8 cellular contexts compared by ENCODE assay signal in the genomic region with DNA sequence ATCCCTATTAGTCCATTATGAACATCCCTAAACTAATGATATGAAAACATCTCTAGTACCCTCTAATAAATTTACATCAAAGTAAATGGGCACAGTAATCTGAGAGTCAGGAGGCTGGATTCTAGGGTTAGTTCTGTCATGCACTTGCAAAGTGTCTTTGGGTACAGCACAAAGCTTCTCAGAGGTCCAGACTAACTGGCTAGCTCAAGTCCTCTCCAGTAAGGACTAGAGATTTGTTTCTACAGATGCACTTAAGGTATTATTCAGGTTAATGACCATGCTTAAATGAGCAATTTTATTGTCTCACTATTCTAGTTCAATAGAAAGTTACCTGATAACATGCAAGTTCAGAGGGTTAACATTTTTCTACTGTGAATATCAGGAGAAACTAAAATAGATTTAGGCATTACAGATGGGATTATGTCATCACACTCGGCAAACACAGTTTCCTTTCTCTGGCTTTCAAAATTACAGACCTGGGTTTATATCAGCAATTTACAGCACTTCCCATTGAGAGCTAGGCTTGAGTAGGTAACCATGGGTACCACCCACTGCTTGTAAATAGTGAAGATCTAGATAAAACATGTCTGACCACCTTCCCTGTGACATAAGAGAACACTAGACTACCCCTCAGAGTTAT.
A peak's percentile ranks its signal among the peaks of the same experiment; 100 is the strongest.
DNase-seq lines count a peak whose midpoint lies in the region; ATAC-seq, FAIRE-seq and TF ChIP-seq lines count a peak whose summit lies in the region.

No MANE protein-coding gene starts in this region.

- H3K36me3 Mint-ChIP-seq in CD8-positive, alpha-beta T cell: peaks cover 13% of the 10 kb centered on the region

- no peaks in the 10 kb centered on the region for H3K27me3 ChIP-seq in CD8-positive, alpha-beta T cell (ENCODE audit: insufficient read depth, low read length)

- peak; percentile 87 for ATAC-seq in CD8-positive, alpha-beta T cell
- no peak for ATAC-seq in GM19452 (IDR thresholded peaks at IDR 0.05; ENCODE audit: unreplicated experiment)

- H3K4me1 ChIP-seq in CD8-positive, alpha-beta T cell (ENCODE audit: insufficient read depth, low read length): peaks cover 56% of the 10 kb centered on the region
- peaks cover 5% of the 10 kb centered on the region for H3K4me1 ChIP-seq in HEK293 (ENCODE audit: control insufficient read depth, insufficient read depth, low read length)

- TF ChIP-seq CTCF in CD8-positive, alpha-beta T cell (IDR thresholded peaks at IDR 0.05): no peak
- TF ChIP-seq CTCF in HEK293 (tag by site-specific recombination; IDR thresholded peaks at IDR 0.05): no peak
- TF ChIP-seq CTCF in fibroblast of pulmonary artery (IDR thresholded peaks at IDR 0.05; ENCODE audit: low read length, missing control alignments): no peak

- intact Hi-C loops in CD8-positive, alpha-beta T cell (cut with DNase I, micrococcal nuclease): loop anchor here in 1 of 2 experiments (2.0 kb wide), 1 partner anchor 52 kb away; no protein-coding TSS in a partner anchor
- intact Hi-C loops in posterior vena cava (cut with DNase I): no loop called here

- H3K27ac Mint-ChIP-seq in CD8-positive, alpha-beta T cell: peak overlapping the region; percentile 81

- H3K27ac ChIP-seq in CD8-positive, alpha-beta T cell (ENCODE audit: low read depth, low read length): peak overlapping the region; percentile 63
- 0 out of 2 replicates have a peak overlapping the region, but pooled peaks have one; percentile 7 for H3K27ac ChIP-seq in HEK293 (ENCODE audit: extremely low read depth, low read depth, low read length)

- POLR2A ChIA-PET in CD8-positive, alpha-beta T cell (lab: Charles Lee): no interaction called here
- POLR2A ChIA-PET in HEK293 (lab: Yijun Ruan, JAX): no interaction called here

- no peaks in the 10 kb centered on the region for H3K27me3 Mint-ChIP-seq in CD8-positive, alpha-beta T cell (ENCODE audit: low read depth)

- H3K9me3 Mint-ChIP-seq in CD8-positive, alpha-beta T cell: no peaks in the 10 kb centered on the region

- H3K4me3 Mint-ChIP-seq in CD8-positive, alpha-beta T cell: peak overlapping the region; percentile 26

- H3K9me3 ChIP-seq in CD8-positive, alpha-beta T cell (ENCODE audit: low read length): no peaks in the 10 kb centered on the region
- no peaks in the 10 kb centered on the region for H3K9me3 ChIP-seq in HEK293 (ENCODE audit: control insufficient read depth, insufficient read depth, low read depth, low read length)

- no peaks in the 10 kb centered on the region for H3K36me3 ChIP-seq in CD8-positive, alpha-beta T cell (ENCODE audit: insufficient read depth, low read length)
- no peaks in the 10 kb centered on the region for H3K36me3 ChIP-seq in HEK293 (ENCODE audit: control insufficient read depth in 2 of 2, insufficient read depth in 1 of 2, low read length in 2 of 2)

- FAIRE-seq in RCC 7860 (lab: Jason Lieb, UNC): no peak

- peak overlapping the region; percentile 18 for H3K4me3 ChIP-seq in CD8-positive, alpha-beta T cell (ENCODE audit: low read depth, low read length)
- H3K4me3 ChIP-seq in HEK293 (ENCODE audit: low read depth, low read length) (no peak overlapping the region), fibroblast of pulmonary artery (replicated peaks; ENCODE audit: low read depth, low read length) (no peak overlapping the region)

- H3K4me1 Mint-ChIP-seq in CD8-positive, alpha-beta T cell (ENCODE audit: low read depth): peaks cover 59% of the 10 kb centered on the region

- peak in 3 of 7 experiments; percentile 27 to 63 (median 42) for DNase-seq in CD8-positive, alpha-beta T cell
- peak; percentile 20 for DNase-seq in RCC 7860 (ENCODE audit: low spot score)
- DNase-seq in fibroblast of pulmonary artery (ENCODE audit: low read depth): peak; percentile 61
- no peak for DNase-seq in retina
- no peak for DNase-seq in posterior vena cava (ENCODE audit: low spot score)
- DNase-seq in GOT3 (lab: John Stamatoyannopoulos, UW): no peak

- CTCF ChIA-PET in CD8-positive, alpha-beta T cell (lab: Charles Lee): no interaction called here
- CTCF ChIA-PET in HEK293 (lab: Yijun Ruan, JAX): interaction anchor here (0.7 kb wide), 1 partner anchor 274 kb away, joined by 3 read pairs; no protein-coding TSS in a partner anchor

TF ChIP-seq in HEK293, 187 proteins besides CTCF, POLR2A, EP300 and RAD21 (continues in another document):
- TF ChIP-seq, protein P1, sequence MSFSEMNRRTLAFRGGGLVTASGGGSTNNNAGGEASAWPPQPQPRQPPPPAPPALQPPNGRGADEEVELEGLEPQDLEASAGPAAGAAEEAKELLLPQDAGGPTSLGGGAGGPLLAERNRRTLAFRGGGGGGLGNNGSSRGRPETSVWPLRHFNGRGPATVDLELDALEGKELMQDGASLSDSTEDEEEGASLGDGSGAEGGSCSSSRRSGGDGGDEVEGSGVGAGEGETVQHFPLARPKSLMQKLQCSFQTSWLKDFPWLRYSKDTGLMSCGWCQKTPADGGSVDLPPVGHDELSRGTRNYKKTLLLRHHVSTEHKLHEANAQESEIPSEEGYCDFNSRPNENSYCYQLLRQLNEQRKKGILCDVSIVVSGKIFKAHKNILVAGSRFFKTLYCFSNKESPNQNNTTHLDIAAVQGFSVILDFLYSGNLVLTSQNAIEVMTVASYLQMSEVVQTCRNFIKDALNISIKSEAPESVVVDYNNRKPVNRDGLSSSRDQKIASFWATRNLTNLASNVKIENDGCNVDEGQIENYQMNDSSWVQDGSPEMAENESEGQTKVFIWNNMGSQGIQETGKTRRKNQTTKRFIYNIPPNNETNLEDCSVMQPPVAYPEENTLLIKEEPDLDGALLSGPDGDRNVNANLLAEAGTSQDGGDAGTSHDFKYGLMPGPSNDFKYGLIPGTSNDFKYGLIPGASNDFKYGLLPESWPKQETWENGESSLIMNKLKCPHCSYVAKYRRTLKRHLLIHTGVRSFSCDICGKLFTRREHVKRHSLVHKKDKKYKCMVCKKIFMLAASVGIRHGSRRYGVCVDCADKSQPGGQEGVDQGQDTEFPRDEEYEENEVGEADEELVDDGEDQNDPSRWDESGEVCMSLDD (tag by site-specific recombination; IDR thresholded peaks at IDR 0.05): no peak
- TF ChIP-seq ZNF214 (tag by site-specific recombination; IDR thresholded peaks at IDR 0.05; ENCODE audit: borderline replicate concordance) (no peak), ATF2 (tag by site-specific recombination; IDR thresholded peaks at IDR 0.05; ENCODE audit: low read depth) (peak; percentile 90), OSR2 (tag by site-specific recombination; IDR thresholded peaks at IDR 0.05) (peak; percentile 13; the same call in 1 of the 2 replicates), ZNF629 (tag by site-specific recombination; IDR thresholded peaks at IDR 0.05) (peak; percentile 57; the same call in 1 of the 2 replicates), ZNF366 (tag by site-specific recombination; conservative IDR thresholded peaks at IDR 0.05) (peak; percentile 45; the same call in 1 of the 2 replicates), SP7 (tag by site-specific recombination; IDR thresholded peaks at IDR 0.05) (peak; percentile 92), PRDM1 (tag by site-specific recombination; IDR thresholded peaks at IDR 0.05) (peak; percentile 49)
- TF ChIP-seq, protein P2, sequence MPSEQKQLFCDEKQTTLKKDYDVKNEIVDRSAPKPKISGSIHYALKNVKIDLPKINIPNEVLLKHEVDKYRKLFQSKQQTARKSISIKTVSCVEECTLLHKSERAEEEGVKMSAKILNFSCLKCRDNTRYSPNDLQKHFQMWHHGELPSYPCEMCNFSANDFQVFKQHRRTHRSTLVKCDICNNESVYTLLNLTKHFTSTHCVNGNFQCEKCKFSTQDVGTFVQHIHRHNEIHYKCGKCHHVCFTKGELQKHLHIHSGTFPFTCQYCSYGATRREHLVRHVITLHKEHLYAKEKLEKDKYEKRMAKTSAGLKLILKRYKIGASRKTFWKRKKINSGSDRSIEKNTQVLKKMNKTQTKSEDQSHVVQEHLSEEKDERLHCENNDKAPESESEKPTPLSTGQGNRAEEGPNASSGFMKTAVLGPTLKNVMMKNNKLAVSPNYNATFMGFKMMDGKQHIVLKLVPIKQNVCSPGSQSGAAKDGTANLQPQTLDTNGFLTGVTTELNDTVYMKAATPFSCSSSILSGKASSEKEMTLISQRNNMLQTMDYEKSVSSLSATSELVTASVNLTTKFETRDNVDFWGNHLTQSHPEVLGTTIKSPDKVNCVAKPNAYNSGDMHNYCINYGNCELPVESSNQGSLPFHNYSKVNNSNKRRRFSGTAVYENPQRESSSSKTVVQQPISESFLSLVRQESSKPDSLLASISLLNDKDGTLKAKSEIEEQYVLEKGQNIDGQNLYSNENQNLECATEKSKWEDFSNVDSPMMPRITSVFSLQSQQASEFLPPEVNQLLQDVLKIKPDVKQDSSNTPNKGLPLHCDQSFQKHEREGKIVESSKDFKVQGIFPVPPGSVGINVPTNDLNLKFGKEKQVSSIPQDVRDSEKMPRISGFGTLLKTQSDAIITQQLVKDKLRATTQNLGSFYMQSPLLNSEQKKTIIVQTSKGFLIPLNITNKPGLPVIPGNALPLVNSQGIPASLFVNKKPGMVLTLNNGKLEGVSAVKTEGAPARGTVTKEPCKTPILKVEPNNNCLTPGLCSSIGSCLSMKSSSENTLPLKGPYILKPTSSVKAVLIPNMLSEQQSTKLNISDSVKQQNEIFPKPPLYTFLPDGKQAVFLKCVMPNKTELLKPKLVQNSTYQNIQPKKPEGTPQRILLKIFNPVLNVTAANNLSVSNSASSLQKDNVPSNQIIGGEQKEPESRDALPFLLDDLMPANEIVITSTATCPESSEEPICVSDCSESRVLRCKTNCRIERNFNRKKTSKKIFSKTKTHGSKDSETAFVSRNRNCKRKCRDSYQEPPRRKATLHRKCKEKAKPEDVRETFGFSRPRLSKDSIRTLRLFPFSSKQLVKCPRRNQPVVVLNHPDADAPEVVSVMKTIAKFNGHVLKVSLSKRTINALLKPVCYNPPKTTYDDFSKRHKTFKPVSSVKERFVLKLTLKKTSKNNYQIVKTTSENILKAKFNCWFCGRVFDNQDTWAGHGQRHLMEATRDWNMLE (tag by site-specific recombination; conservative IDR thresholded peaks at IDR 0.05; ENCODE audit: low read depth): no peak
- TF ChIP-seq, protein P3, sequence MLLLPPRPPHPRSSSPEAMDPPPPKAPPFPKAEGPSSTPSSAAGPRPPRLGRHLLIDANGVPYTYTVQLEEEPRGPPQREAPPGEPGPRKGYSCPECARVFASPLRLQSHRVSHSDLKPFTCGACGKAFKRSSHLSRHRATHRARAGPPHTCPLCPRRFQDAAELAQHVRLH (tag by site-specific recombination; IDR thresholded peaks at IDR 0.05): 0 out of 2 replicates have a peak, but pooled peaks have one; percentile 41

Comparison
In these comparisons a context has a peak if more than half of its experiments do, and no peak if none do; other contexts are left out.
1. DNase-seq: peak in RCC 7860 (single experiment) and fibroblast of pulmonary artery (single experiment); none in retina (single experiment), posterior vena cava (single experiment) and GOT3 (single experiment).